1 cellular context compared by ENCODE assay signal in the genomic region with DNA sequence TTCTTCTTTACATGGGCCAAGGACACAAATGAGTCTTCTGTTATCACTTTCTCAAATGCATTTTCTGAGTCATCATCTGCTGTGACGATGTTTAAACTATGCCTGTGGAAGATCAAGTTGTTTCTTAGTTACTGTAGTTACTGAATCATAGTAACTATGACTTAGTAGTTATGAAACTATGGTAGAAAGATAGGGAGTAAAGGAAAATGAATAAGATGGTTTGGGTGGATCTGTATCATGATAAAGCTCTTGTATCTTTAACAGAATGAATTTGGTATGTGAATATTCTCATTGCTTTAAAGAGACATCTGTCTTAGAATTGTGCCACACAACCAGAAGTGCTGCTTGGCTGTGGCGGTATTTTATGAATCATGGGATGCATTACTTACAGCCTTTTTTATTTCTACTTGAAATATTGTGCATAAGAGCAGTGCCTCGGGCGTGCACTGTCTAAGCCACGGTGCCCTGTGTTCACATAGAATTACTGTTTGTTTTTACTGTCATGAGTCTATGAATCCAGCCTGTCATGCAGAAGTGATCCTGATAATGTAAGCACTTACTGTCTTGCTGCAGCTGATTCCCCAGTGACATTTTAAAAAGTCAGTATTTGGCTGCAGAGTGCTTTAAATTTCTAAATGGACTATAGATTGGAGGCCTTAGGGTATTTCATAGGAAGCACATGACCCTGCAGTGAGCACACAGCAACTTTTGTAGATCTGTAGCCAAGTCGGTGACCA.
TF ChIP-seq lines count a peak whose summit lies in the region.

No MANE protein-coding gene starts in this region.

TF ChIP-seq in K562, 482 proteins besides CTCF, POLR2A, EP300 and RAD21 (continued from another document and continues in another):
- TF ChIP-seq, protein P1, sequence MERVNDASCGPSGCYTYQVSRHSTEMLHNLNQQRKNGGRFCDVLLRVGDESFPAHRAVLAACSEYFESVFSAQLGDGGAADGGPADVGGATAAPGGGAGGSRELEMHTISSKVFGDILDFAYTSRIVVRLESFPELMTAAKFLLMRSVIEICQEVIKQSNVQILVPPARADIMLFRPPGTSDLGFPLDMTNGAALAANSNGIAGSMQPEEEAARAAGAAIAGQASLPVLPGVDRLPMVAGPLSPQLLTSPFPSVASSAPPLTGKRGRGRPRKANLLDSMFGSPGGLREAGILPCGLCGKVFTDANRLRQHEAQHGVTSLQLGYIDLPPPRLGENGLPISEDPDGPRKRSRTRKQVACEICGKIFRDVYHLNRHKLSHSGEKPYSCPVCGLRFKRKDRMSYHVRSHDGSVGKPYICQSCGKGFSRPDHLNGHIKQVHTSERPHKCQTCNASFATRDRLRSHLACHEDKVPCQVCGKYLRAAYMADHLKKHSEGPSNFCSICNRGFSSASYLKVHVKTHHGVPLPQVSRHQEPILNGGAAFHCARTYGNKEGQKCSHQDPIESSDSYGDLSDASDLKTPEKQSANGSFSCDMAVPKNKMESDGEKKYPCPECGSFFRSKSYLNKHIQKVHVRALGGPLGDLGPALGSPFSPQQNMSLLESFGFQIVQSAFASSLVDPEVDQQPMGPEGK (CRISPR knock-in tag; IDR thresholded peaks at IDR 0.05; ENCODE audit: borderline replicate concordance) = no peak
- TF ChIP-seq, protein P2, sequence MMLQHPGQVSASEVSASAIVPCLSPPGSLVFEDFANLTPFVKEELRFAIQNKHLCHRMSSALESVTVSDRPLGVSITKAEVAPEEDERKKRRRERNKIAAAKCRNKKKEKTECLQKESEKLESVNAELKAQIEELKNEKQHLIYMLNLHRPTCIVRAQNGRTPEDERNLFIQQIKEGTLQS (IDR thresholded peaks at IDR 0.05) = peak; percentile 96
- TF ChIP-seq, protein P2 (CRISPR knock-in tag; conservative IDR thresholded peaks at IDR 0.05) = peak; percentile 92
- TF ChIP-seq ARID1B (IDR thresholded peaks at IDR 0.05) (peak; percentile 87), CBFA2T2 (conservative IDR thresholded peaks at IDR 0.05) (peak; percentile 12; the same call in 1 of the 2 replicates), MYNN (IDR thresholded peaks at IDR 0.05) (peak; percentile 66; the same call in 1 of the 2 replicates), MYNN (CRISPR knock-in tag; IDR thresholded peaks at IDR 0.05) (no peak), TAL1 (IDR thresholded peaks at IDR 0.05) (peak; percentile 18; the same call in 1 of the 2 replicates), RBFOX2 (IDR thresholded peaks at IDR 0.05; ENCODE audit: low read depth, low read length) (no peak), MYBL2 (IDR thresholded peaks at IDR 0.05; ENCODE audit: low read depth) (0 out of 2 replicates have a peak, but pooled peaks have one; percentile 23), MYBL2 (CRISPR knock-in tag; IDR thresholded peaks at IDR 0.05; ENCODE audit: borderline replicate concordance) (no peak), CBFA2T3 (IDR thresholded peaks at IDR 0.05) (peak; percentile 69), HDAC3 (IDR thresholded peaks at IDR 0.05; ENCODE audit: borderline replicate concordance, partially characterized antibody) (peak; percentile 25), MAFK (IDR thresholded peaks at IDR 0.05; ENCODE audit: low read length) (peak; percentile 63), TRIM24 (IDR thresholded peaks at IDR 0.05) (peak in 1 of 2 experiments; percentile 56; a peak in 1 of 4 replicates), ZNF24 (IDR thresholded peaks at IDR 0.05) (no peak), MAFG (tag; conservative IDR thresholded peaks at IDR 0.05) (peak; percentile 82), ZNF140 (CRISPR knock-in tag; IDR thresholded peaks at IDR 0.05) (no peak), NEUROD1 (IDR thresholded peaks at IDR 0.05; ENCODE audit: borderline replicate concordance, low read depth, low read length, partially characterized antibody) (peak; percentile 42), ZNF584 (CRISPR knock-in tag; IDR thresholded peaks at IDR 0.05; ENCODE audit: low read depth) (0 out of 2 replicates have a peak, but pooled peaks have one; percentile 29), ZFP1 (CRISPR knock-in tag; IDR thresholded peaks at IDR 0.05) (no peak), DPF2 (IDR thresholded peaks at IDR 0.05) (peak; percentile 93), SMARCA4 (IDR thresholded peaks at IDR 0.05) (peak; percentile 90), SMARCC2 (IDR thresholded peaks at IDR 0.05; ENCODE audit: low read depth) (peak; percentile 65; the same call in 1 of the 2 replicates), MAFF (IDR thresholded peaks at IDR 0.05; ENCODE audit: low read length) (peak; percentile 68; the same call in 1 of the 2 replicates), ZC3H4 (CRISPR knock-in tag; IDR thresholded peaks at IDR 0.05; ENCODE audit: borderline replicate concordance) (no peak), BACH1 (tag; IDR thresholded peaks at IDR 0.05) (0 out of 2 replicates have a peak, but pooled peaks have one; percentile 48), C11orf30 (IDR thresholded peaks at IDR 0.05; ENCODE audit: low read depth) (peak; percentile 79), ETV5 (CRISPR knock-in tag; IDR thresholded peaks at IDR 0.05; ENCODE audit: low read depth) (no peak)
- TF ChIP-seq, protein P3, sequence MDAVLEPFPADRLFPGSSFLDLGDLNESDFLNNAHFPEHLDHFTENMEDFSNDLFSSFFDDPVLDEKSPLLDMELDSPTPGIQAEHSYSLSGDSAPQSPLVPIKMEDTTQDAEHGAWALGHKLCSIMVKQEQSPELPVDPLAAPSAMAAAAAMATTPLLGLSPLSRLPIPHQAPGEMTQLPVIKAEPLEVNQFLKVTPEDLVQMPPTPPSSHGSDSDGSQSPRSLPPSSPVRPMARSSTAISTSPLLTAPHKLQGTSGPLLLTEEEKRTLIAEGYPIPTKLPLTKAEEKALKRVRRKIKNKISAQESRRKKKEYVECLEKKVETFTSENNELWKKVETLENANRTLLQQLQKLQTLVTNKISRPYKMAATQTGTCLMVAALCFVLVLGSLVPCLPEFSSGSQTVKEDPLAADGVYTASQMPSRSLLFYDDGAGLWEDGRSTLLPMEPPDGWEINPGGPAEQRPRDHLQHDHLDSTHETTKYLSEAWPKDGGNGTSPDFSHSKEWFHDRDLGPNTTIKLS (IDR thresholded peaks at IDR 0.05; ENCODE audit: borderline replicate concordance, low read depth) = no peak
- TF ChIP-seq, protein P4, sequence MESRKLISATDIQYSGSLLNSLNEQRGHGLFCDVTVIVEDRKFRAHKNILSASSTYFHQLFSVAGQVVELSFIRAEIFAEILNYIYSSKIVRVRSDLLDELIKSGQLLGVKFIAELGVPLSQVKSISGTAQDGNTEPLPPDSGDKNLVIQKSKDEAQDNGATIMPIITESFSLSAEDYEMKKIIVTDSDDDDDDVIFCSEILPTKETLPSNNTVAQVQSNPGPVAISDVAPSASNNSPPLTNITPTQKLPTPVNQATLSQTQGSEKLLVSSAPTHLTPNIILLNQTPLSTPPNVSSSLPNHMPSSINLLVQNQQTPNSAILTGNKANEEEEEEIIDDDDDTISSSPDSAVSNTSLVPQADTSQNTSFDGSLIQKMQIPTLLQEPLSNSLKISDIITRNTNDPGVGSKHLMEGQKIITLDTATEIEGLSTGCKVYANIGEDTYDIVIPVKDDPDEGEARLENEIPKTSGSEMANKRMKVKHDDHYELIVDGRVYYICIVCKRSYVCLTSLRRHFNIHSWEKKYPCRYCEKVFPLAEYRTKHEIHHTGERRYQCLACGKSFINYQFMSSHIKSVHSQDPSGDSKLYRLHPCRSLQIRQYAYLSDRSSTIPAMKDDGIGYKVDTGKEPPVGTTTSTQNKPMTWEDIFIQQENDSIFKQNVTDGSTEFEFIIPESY (CRISPR knock-in tag; IDR thresholded peaks at IDR 0.05) = peak; percentile 96
- TF ChIP-seq, protein P5, sequence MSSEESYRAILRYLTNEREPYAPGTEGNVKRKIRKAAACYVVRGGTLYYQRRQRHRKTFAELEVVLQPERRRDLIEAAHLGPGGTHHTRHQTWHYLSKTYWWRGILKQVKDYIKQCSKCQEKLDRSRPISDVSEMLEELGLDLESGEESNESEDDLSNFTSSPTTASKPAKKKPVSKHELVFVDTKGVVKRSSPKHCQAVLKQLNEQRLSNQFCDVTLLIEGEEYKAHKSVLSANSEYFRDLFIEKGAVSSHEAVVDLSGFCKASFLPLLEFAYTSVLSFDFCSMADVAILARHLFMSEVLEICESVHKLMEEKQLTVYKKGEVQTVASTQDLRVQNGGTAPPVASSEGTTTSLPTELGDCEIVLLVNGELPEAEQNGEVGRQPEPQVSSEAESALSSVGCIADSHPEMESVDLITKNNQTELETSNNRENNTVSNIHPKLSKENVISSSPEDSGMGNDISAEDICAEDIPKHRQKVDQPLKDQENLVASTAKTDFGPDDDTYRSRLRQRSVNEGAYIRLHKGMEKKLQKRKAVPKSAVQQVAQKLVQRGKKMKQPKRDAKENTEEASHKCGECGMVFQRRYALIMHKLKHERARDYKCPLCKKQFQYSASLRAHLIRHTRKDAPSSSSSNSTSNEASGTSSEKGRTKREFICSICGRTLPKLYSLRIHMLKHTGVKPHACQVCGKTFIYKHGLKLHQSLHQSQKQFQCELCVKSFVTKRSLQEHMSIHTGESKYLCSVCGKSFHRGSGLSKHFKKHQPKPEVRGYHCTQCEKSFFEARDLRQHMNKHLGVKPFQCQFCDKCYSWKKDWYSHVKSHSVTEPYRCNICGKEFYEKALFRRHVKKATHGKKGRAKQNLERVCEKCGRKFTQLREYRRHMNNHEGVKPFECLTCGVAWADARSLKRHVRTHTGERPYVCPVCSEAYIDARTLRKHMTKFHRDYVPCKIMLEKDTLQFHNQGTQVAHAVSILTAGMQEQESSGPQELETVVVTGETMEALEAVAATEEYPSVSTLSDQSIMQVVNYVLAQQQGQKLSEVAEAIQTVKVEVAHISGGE (CRISPR knock-in tag; IDR thresholded peaks at IDR 0.05) = no peak
- TF ChIP-seq, protein P6, sequence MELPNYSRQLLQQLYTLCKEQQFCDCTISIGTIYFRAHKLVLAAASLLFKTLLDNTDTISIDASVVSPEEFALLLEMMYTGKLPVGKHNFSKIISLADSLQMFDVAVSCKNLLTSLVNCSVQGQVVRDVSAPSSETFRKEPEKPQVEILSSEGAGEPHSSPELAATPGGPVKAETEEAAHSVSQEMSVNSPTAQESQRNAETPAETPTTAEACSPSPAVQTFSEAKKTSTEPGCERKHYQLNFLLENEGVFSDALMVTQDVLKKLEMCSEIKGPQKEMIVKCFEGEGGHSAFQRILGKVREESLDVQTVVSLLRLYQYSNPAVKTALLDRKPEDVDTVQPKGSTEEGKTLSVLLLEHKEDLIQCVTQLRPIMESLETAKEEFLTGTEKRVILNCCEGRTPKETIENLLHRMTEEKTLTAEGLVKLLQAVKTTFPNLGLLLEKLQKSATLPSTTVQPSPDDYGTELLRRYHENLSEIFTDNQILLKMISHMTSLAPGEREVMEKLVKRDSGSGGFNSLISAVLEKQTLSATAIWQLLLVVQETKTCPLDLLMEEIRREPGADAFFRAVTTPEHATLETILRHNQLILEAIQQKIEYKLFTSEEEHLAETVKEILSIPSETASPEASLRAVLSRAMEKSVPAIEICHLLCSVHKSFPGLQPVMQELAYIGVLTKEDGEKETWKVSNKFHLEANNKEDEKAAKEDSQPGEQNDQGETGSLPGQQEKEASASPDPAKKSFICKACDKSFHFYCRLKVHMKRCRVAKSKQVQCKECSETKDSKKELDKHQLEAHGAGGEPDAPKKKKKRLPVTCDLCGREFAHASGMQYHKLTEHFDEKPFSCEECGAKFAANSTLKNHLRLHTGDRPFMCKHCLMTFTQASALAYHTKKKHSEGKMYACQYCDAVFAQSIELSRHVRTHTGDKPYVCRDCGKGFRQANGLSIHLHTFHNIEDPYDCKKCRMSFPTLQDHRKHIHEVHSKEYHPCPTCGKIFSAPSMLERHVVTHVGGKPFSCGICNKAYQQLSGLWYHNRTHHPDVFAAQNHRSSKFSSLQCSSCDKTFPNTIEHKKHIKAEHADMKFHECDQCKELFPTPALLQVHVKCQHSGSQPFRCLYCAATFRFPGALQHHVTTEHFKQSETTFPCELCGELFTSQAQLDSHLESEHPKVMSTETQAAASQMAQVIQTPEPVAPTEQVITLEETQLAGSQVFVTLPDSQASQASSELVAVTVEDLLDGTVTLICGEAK (IDR thresholded peaks at IDR 0.05) = 0 out of 2 replicates have a peak, but pooled peaks have one; percentile 10
- TF ChIP-seq, protein P6 (CRISPR knock-in tag; IDR thresholded peaks at IDR 0.05) = no peak
